Comparison of ENCODE assay signal across 1 cellular context in genomic region chr7:139853576-139854511, GRCh38.
TF ChIP-seq lines count a peak whose summit lies in the region.

No MANE protein-coding gene starts in this region.

TF ChIP-seq in K562, 482 proteins besides CTCF, POLR2A, EP300 and RAD21 (continued from another document and continues in another):
- TF ChIP-seq E2F6 (IDR thresholded peaks at IDR 0.05; ENCODE audit: borderline replicate concordance in 1 of 2, extremely low read depth in 1 of 2, insufficient read depth in 1 of 2, insufficient read length in 1 of 2, low read depth in 1 of 2, low read length in 1 of 2, poor library complexity in 1 of 2, severe bottlenecking in 1 of 2), result no peak
- TF ChIP-seq PRMT5 (CRISPR knock-in tag; IDR thresholded peaks at IDR 0.05), result no peak
- TF ChIP-seq ZC3H11A (IDR thresholded peaks at IDR 0.05; ENCODE audit: low read depth, low read length), result no peak
- no peak for TF ChIP-seq ZNF184 (CRISPR knock-in tag; IDR thresholded peaks at IDR 0.05)
- no peak for TF ChIP-seq MEF2A (IDR thresholded peaks at IDR 0.05; ENCODE audit: control insufficient read depth, low read depth, low read length)
- no peak for TF ChIP-seq FOXK1 (CRISPR knock-in tag; IDR thresholded peaks at IDR 0.05; ENCODE audit: borderline replicate concordance)
- TF ChIP-seq CEBPB (tag; IDR thresholded peaks at IDR 0.05), result peak; percentile 98
- TF ChIP-seq ZNF175 (CRISPR knock-in tag; IDR thresholded peaks at IDR 0.05; ENCODE audit: low read depth), result no peak
- peak in 1 of 2 experiments; percentile 68; a peak in 3 of 4 replicates for TF ChIP-seq KDM1A (IDR thresholded peaks at IDR 0.05)
- TF ChIP-seq ZBTB26 (CRISPR knock-in tag; IDR thresholded peaks at IDR 0.05), result 0 out of 2 replicates have a peak, but pooled peaks have one; percentile 40
- TF ChIP-seq NEUROD1 (IDR thresholded peaks at IDR 0.05; ENCODE audit: borderline replicate concordance, low read depth, low read length, partially characterized antibody), result no peak
- no peak for TF ChIP-seq FOXJ3 (CRISPR knock-in tag; IDR thresholded peaks at IDR 0.05)
- TF ChIP-seq PCBP2 (IDR thresholded peaks at IDR 0.05; ENCODE audit: low read depth, low read length, poor library complexity, severe bottlenecking), result no peak
- no peak; the same call in 1 of the 2 replicates for TF ChIP-seq ZKSCAN8 (CRISPR knock-in tag; IDR thresholded peaks at IDR 0.05)
- TF ChIP-seq MNT (conservative IDR thresholded peaks at IDR 0.05), result no peak
- no peak; the same call in 1 of the 2 replicates for TF ChIP-seq GABPA (tag; conservative IDR thresholded peaks at IDR 0.05; ENCODE audit: low read depth)
- TF ChIP-seq EWSR1 (IDR thresholded peaks at IDR 0.05; ENCODE audit: borderline replicate concordance, low read depth, partially characterized antibody), result no peak
- no peak for TF ChIP-seq SETDB1 (IDR thresholded peaks at IDR 0.05; ENCODE audit: low read length)
- TF ChIP-seq EZH2 (IDR thresholded peaks at IDR 0.05; ENCODE audit: borderline replicate concordance, low read depth, low read length), result no peak
- TF ChIP-seq ZFP91 (CRISPR knock-in tag; IDR thresholded peaks at IDR 0.05), result no peak
- peak; percentile 73; the same call in 1 of the 2 replicates for TF ChIP-seq TAF7 (tag; IDR thresholded peaks at IDR 0.05)
- no peak for TF ChIP-seq MGA (IDR thresholded peaks at IDR 0.05)
- no peak for TF ChIP-seq MYC (IDR thresholded peaks at IDR 0.05; ENCODE audit: low read depth, low read length)
- TF ChIP-seq MYC (CRISPR knock-in tag; IDR thresholded peaks at IDR 0.05; ENCODE audit: borderline replicate concordance, low read depth), result no peak
- no peak for TF ChIP-seq ATF2 (CRISPR knock-in tag; IDR thresholded peaks at IDR 0.05)
- no peak for TF ChIP-seq CGGBP1 (CRISPR knock-in tag; IDR thresholded peaks at IDR 0.05)
- no peak for TF ChIP-seq ZNF77 (CRISPR knock-in tag; IDR thresholded peaks at IDR 0.05)
- no peak for TF ChIP-seq NRF1 (conservative IDR thresholded peaks at IDR 0.05 in 1 of 2, IDR thresholded peaks at IDR 0.05 in 1 of 2)
- no peak for TF ChIP-seq PYGO2 (tag; IDR thresholded peaks at IDR 0.05)
- TF ChIP-seq MED1 (CRISPR knock-in tag; IDR thresholded peaks at IDR 0.05; ENCODE audit: borderline replicate concordance), result no peak
- no peak for TF ChIP-seq CHD1 (IDR thresholded peaks at IDR 0.05; ENCODE audit: low read length)
- TF ChIP-seq ZBTB7A (IDR thresholded peaks at IDR 0.05; ENCODE audit: borderline replicate concordance, control insufficient read depth, low read depth, low read length), result peak; percentile 47; the same call in 1 of the 2 replicates
- no peak for TF ChIP-seq RFX7 (CRISPR knock-in tag; IDR thresholded peaks at IDR 0.05)
- peak; percentile 78 for TF ChIP-seq JUN (IDR thresholded peaks at IDR 0.05; ENCODE audit: borderline replicate concordance, low read depth, low read length)
- TF ChIP-seq JUN (CRISPR knock-in tag; IDR thresholded peaks at IDR 0.05; ENCODE audit: borderline replicate concordance), result no peak
- no peak for TF ChIP-seq HNRNPK (IDR thresholded peaks at IDR 0.05; ENCODE audit: low read depth, low read length, poor library complexity, severe bottlenecking)
- TF ChIP-seq ZNF277 (CRISPR knock-in tag; IDR thresholded peaks at IDR 0.05; ENCODE audit: borderline replicate concordance), result no peak
- no peak for TF ChIP-seq TFAP4 (CRISPR knock-in tag; IDR thresholded peaks at IDR 0.05; ENCODE audit: borderline replicate concordance)
- TF ChIP-seq CBX8 (IDR thresholded peaks at IDR 0.05; ENCODE audit: borderline replicate concordance, extremely low read depth, low read depth, low read length, poor library complexity, severe bottlenecking), result no peak
- no peak for TF ChIP-seq MBD2 (IDR thresholded peaks at IDR 0.05; ENCODE audit: borderline replicate concordance, low read depth)
- no peak for TF ChIP-seq KLF6 (CRISPR knock-in tag; IDR thresholded peaks at IDR 0.05; ENCODE audit: borderline replicate concordance)
- TF ChIP-seq ZC3H8 (IDR thresholded peaks at IDR 0.05), result no peak
- no peak for TF ChIP-seq SREBF1 (IDR thresholded peaks at IDR 0.05; ENCODE audit: borderline replicate concordance, low read depth, low read length)
- TF ChIP-seq ZNF253 (CRISPR knock-in tag; conservative IDR thresholded peaks at IDR 0.05), result no peak
